15 cellular contexts compared by ENCODE assay signal in the genomic region with DNA sequence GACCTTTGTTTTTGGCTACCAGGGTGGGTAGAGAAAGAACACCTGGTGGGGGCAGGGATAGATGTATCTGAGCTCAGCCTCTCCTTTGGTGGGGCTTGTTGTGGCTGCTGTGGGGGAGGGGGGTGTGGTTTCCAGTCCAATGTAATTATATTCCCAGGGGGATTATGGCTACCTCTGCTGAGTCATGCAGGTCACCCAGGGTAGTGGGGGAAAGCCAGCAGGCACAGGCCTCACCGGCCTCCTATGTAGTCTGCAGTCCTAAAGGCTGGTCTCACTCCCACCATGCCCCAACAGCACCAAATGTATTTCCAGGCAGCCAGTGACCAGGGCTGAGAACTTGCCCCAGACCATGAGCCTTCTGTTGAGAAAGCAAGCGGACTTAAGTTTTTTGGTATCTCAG.
"Had no signal": no experiment of that assay in that cellular context is flagged by ENCODE, and none has a peak within 500 bp of the region (broad histone marks: within the 10 kb centered on the region; RNA-seq: fewer than 3 reads in every experiment).

No MANE protein-coding gene starts in this region.

- H3K27me3 ChIP-seq: gastroesophageal sphincter, stomach, uterus had no signal

- H3K4me3 Mint-ChIP-seq: activated naive CD8-positive, alpha-beta T cell treated with anti-CD3 and anti-CD28 coated beads, Interleukin-2, amount 10 ng/mL, durations not matched to agents 7 days and 5 days; activated T-cell treated with anti-CD3 and anti-CD28 coated beads, Interleukin-2, amount 50 U/mL, for 72 hours; neural crest cell had no signal

- DNase-seq: activated CD4-positive, alpha-beta T cell treated with anti-CD3 and anti-CD28 coated beads, Interleukin-2, amount 50 U/mL, for 4 hours; activated CD8-positive, alpha-beta memory T cell treated with anti-CD3 and anti-CD28 coated beads, Interleukin-2, amount 50 U/mL, for 4 hours; activated naive CD8-positive, alpha-beta T cell treated with anti-CD3 and anti-CD28 coated beads, Interleukin-2, amount 10 ng/mL, durations not matched to agents 7 days and 5 days; activated T-cell treated with anti-CD3 and anti-CD28 coated beads, Interleukin-2, amount 50 U/mL, for 72 hours; effector CD4-positive, alpha-beta T cell; kidney; left ventricle myocardium superior; stimulated activated CD4-positive, alpha-beta T cell treated with anti-CD3 and anti-CD28 coated beads, Interleukin-4, amount 100 ng/mL, for 4 hours; stomach; uterus had no signal

- H3K27ac ChIP-seq: gastroesophageal sphincter, parathyroid adenoma, stomach, thoracic aorta, uterus had no signal

- H3K9me3 Mint-ChIP-seq: activated naive CD8-positive, alpha-beta T cell treated with anti-CD3 and anti-CD28 coated beads, Interleukin-2, amount 10 ng/mL, durations not matched to agents 7 days and 5 days; activated T-cell treated with anti-CD3 and anti-CD28 coated beads, Interleukin-2, amount 50 U/mL, for 72 hours; neural crest cell had no signal

- H3K9me3 ChIP-seq: gastroesophageal sphincter, stomach, thoracic aorta, uterus had no signal

- H3K27me3 Mint-ChIP-seq: activated naive CD8-positive, alpha-beta T cell treated with anti-CD3 and anti-CD28 coated beads, Interleukin-2, amount 10 ng/mL, durations not matched to agents 7 days and 5 days had no signal

- H3K36me3 ChIP-seq: thoracic aorta, uterus had no signal

- H3K4me1 ChIP-seq: gastroesophageal sphincter, parathyroid adenoma, stomach, uterus had no signal

- ATAC-seq: activated CD4-positive, CD25-positive, alpha-beta regulatory T cell treated with anti-CD3 and anti-CD28 coated beads, Interleukin-2, amount 50 U/mL, for 24 hours; activated T-cell treated with anti-CD3 and anti-CD28 coated beads, Interleukin-2, amount 50 U/mL, for 72 hours; gastroesophageal sphincter; left ventricle myocardium superior had no signal

- H3K9ac ChIP-seq: parathyroid adenoma had no signal

- H3K79me2 ChIP-seq: parathyroid adenoma had no signal

- H3K4me3 ChIP-seq: gastroesophageal sphincter, stomach, thoracic aorta, uterus had no signal

- H3K36me3 Mint-ChIP-seq: activated naive CD8-positive, alpha-beta T cell treated with anti-CD3 and anti-CD28 coated beads, Interleukin-2, amount 10 ng/mL, durations not matched to agents 7 days and 5 days had no signal

- H2AFZ ChIP-seq: parathyroid adenoma had no signal

- H3K27ac Mint-ChIP-seq: activated naive CD8-positive, alpha-beta T cell treated with anti-CD3 and anti-CD28 coated beads, Interleukin-2, amount 10 ng/mL, durations not matched to agents 7 days and 5 days; activated T-cell treated with anti-CD3 and anti-CD28 coated beads, Interleukin-2, amount 50 U/mL, for 72 hours had no signal

- H3K4me1 Mint-ChIP-seq: activated naive CD8-positive, alpha-beta T cell treated with anti-CD3 and anti-CD28 coated beads, Interleukin-2, amount 10 ng/mL, durations not matched to agents 7 days and 5 days; neural crest cell had no signal
